Comparison of ENCODE assay signal across 8 cellular contexts in the genomic region with DNA sequence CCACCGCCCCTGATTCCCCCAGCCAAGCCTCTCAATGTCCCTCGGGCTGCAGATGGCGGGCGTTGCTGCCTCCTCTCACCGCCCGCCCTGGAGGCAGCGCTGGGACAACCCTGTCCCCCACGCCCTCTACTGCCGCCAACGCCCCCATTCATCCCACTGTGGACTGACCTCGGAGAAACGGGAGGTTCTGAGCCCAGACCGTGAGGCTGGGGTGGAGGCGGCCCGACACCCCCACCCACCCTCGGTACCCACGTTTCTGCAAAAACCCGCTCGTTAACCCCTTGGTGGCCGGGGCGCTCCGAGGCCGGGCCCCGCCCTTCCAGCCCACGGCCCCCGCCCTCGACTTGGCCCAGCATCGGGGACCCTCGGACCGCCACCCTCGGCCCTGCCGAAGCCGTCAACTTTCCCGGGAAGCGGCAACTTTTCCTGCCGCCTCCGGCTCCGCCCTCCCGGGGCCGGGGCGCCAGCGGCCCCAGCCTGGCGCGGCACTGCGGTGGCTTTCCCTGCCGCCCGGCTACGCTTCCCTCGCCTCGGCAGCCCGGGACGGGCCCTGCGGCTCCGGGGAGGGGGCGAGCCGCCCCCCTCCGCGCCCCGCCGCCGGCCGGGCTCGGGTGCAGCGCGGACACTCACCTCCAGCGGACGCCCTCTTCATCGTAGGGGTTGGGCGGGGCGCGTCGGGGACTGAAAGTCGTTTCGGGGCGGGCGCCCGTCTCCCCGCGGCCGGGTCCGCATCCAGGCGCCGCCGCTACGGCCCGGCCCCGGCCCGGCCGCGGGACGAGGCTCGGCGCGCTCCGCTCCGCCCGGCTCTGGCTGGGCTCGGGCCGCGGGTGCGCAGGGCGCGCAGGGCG. TPM values are rescaled to one million over a fixed set of nuclear protein-coding genes. Genes with fewer than 3 reads are reported as not detected.
DNase-seq lines count a peak whose midpoint lies in the region; ATAC-seq and TF ChIP-seq lines count a peak whose summit lies in the region.

No MANE protein-coding gene starts in this region.

- no peak for TF ChIP-seq POLR2A in spleen (IDR thresholded peaks at IDR 0.05)

- no CpG with 5 or more reads among the region's 104 CpGs for WGBS in iPS DF 6.9 (ENCODE audit: insufficient coverage, insufficient read length)
- WGBS in spleen, 5 donors: 2 to 5% (median 3%) methylated on average over 25 to 104 of the region's 104 CpGs

- peak; percentile 40 for DNase-seq in HEK293T (ENCODE audit: extremely low spot score)
- DNase-seq in iPS DF 6.9 (ENCODE audit: low read depth, low spot score): no peak
- DNase-seq in spleen: no peak
- DNase-seq in HCEC 1CT: no peak
- DNase-seq in AG20443 (ENCODE audit: low spot score): no peak
- no peak for DNase-seq in NCI-H1092 treated with DMSO at 0.1 percent for 48 hours (lab: John Stamatoyannopoulos, UW)

- intact Hi-C loops in spleen (cut with DNase I; ENCODE audit: low total_unique reads): loop anchor here (5.0 kb wide), 1 partner anchor 110 kb away; no protein-coding TSS in a partner anchor

- POLR2A ChIA-PET in HEK293T (lab: Yijun Ruan, JAX): no interaction called here

- no peaks in the 10 kb centered on the region for H3K27me3 ChIP-seq in iPS DF 6.9 (ENCODE audit: control insufficient read depth, insufficient read depth, low read length)
- peaks cover 0 to 16% (median 10%) of the 10 kb centered on the region in 7 donors for H3K27me3 ChIP-seq in spleen (replicated peaks in 1 of 7)

- H3K27ac ChIP-seq in VCaP (peak overlapping the region; percentile 83), iPS DF 6.9 (ENCODE audit: low read length) (no peak overlapping the region), spleen (peak overlapping the region in 6 of 8 donors; percentile 39 to 64 (median 50))

- CTCF ChIA-PET in HEK293T (lab: Yijun Ruan, JAX): no interaction called here

- ATAC-seq in HG02642 (IDR thresholded peaks at IDR 0.05; ENCODE audit: poor library complexity, unreplicated experiment): no peak

- peaks cover 7% of the 10 kb centered on the region for H3K4me1 ChIP-seq in iPS DF 6.9 (ENCODE audit: control insufficient read depth, insufficient read depth, low read length)
- H3K4me1 ChIP-seq in spleen: peaks cover 7 to 59% (median 36%) of the 10 kb centered on the region in 6 donors

- H3K36me3 ChIP-seq in iPS DF 6.9 (ENCODE audit: control insufficient read depth, insufficient read depth, low read length) (no peaks in the 10 kb centered on the region), spleen (no peaks in the 10 kb centered on the region)

- no peak for TF ChIP-seq CTCF in VCaP (conservative IDR thresholded peaks at IDR 0.05)
- no peak for TF ChIP-seq CTCF in spleen (IDR thresholded peaks at IDR 0.05 in 8 of 11, conservative IDR thresholded peaks at IDR 0.05 in 3 of 11)

- H3K9me3 ChIP-seq in iPS DF 6.9 (ENCODE audit: control insufficient read depth, insufficient read depth, low read length) (no peaks in the 10 kb centered on the region), spleen (no peaks in the 10 kb centered on the region)

- peak overlapping the region; percentile 66 for H3K4me3 ChIP-seq in iPS DF 6.9 (ENCODE audit: low read length)
- peak overlapping the region; percentile 25 to 73 (median 48) for H3K4me3 ChIP-seq in spleen

TF ChIP-seq in HEK293T, 16 proteins besides CTCF, POLR2A, EP300 and RAD21:
- TF ChIP-seq L3MBTL2 (conservative IDR thresholded peaks at IDR 0.05): peak; percentile 66; the same call in 1 of the 2 replicates
- TF ChIP-seq NFRKB (IDR thresholded peaks at IDR 0.05): no peak

RNA-seq across cellular contexts. Expression of gene RTN4R, which starts 0.5 kb away (rescaled TPM):
- total RNA-seq in spleen: 10 to 100 TPM in 2 of 7 donors, 1 to 10 TPM in 5; 4.5 to 11.8 (median 7.0) TPM
- 1 to 10 TPM; 1.5 to 6.5 (median 2.8) TPM for polyA plus RNA-seq in spleen

RNA-seq across cellular contexts. Expression of gene DGCR6L, which starts 52.2 kb away (rescaled TPM):
- 10 to 100 TPM; 25.6 to 49.9 (median 32.4) TPM for total RNA-seq in spleen
- 10 to 100 TPM; 50.0 to 70.0 (median 66.1) TPM for polyA plus RNA-seq in spleen
